1 cellular context compared by ENCODE assay signal in the genomic region with DNA sequence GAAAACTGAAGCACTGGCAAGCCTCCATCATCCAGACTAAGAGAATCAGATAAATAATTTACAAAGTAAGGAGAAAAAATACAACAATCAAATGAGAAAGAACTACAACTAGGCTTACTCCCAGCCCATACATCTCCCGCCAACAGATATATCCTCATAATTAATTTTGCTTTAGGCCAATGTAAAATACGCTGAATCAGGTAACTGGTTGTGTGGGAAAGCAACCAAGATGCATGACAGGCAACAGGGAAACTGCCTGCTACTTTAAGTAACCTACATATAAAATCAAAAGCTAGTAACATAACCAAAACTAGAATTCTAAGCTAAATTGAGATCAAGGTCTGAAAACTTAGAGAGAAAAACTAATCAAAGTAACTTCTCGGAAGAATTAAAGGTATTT.
TF ChIP-seq lines count a peak whose summit lies in the region.

No MANE protein-coding gene starts in this region.

TF ChIP-seq in K562, 482 proteins besides CTCF, POLR2A, EP300 and RAD21:
- TF ChIP-seq MAFG (tag; conservative IDR thresholded peaks at IDR 0.05) (peak; percentile 49), MAFF (IDR thresholded peaks at IDR 0.05; ENCODE audit: low read length) (peak; percentile 35; the same call in 1 of the 2 replicates), C11orf30 (IDR thresholded peaks at IDR 0.05; ENCODE audit: low read depth) (peak; percentile 70), ZNF668 (CRISPR knock-in tag; IDR thresholded peaks at IDR 0.05) (no peak), PTBP1 (IDR thresholded peaks at IDR 0.05; ENCODE audit: low read depth, low read length) (no peak), ZNF316 (IDR thresholded peaks at IDR 0.05) (peak; percentile 88), MTA1 (IDR thresholded peaks at IDR 0.05; ENCODE audit: borderline replicate concordance) (no peak)
TF ChIP-seq in K562: peak in this region for 4.
